ENCODE assay signal across 16 cellular contexts in genomic region chr3:32292085-32292796, GRCh38.
"Had no signal": no experiment of that assay in that cellular context is flagged by ENCODE, and none has a peak within 500 bp of the region (broad histone marks: within the 10 kb centered on the region; RNA-seq: fewer than 3 reads in every experiment).

No MANE protein-coding gene starts in this region.

- DNase-seq: activated B cell treated with CpG ODN at 0.5 μM for 24 hours; activated CD4-positive, alpha-beta T cell treated with anti-CD3 and anti-CD28 coated beads, Interleukin-2, amount 10 ng/mL, durations not matched to agents 7 days and 5 days; activated naive CD4-positive, alpha-beta T cell treated with anti-CD3 and anti-CD28 coated beads, Interleukin-2, amount 10 ng/mL, durations not matched to agents 7 days and 5 days; amniotic stem cell; body of pancreas; cortex of kidney; hypothalamus; kidney glomerular epithelial cell; naive B cell; sigmoid colon; stimulated activated CD4-positive, alpha-beta T cell treated with anti-CD3 and anti-CD28 coated beads, Interleukin-12 subunit alpha, Interleukin-12 subunit beta, amount 100 ng/mL, for 4 hours; stimulated activated naive CD4-positive, alpha-beta T cell; substantia nigra; T-helper 1 cell had no signal

- H3K4me3 ChIP-seq: body of pancreas, sigmoid colon had no signal

- H3K36me3 ChIP-seq: sigmoid colon had no signal

- H3K4me3 Mint-ChIP-seq: activated B cell treated with CpG ODN at 0.5 μM for 24 hours; activated CD4-positive, alpha-beta T cell treated with anti-CD3 and anti-CD28 coated beads, Interleukin-2, amount 10 ng/mL, durations not matched to agents 7 days and 5 days; activated naive CD4-positive, alpha-beta T cell treated with anti-CD3 and anti-CD28 coated beads, Interleukin-2, amount 10 ng/mL, durations not matched to agents 7 days and 5 days; central memory CD8-positive, alpha-beta T cell; naive B cell; type B pancreatic cell had no signal

- H3K36me3 Mint-ChIP-seq: activated naive CD4-positive, alpha-beta T cell treated with anti-CD3 and anti-CD28 coated beads, Interleukin-2, amount 10 ng/mL, durations not matched to agents 7 days and 5 days; naive B cell; type B pancreatic cell had no signal

- H3K27ac ChIP-seq: sigmoid colon had no signal

- H3K9me3 Mint-ChIP-seq: activated B cell treated with CpG ODN at 0.5 μM for 24 hours; activated CD4-positive, alpha-beta T cell treated with anti-CD3 and anti-CD28 coated beads, Interleukin-2, amount 10 ng/mL, durations not matched to agents 7 days and 5 days; activated naive CD4-positive, alpha-beta T cell treated with anti-CD3 and anti-CD28 coated beads, Interleukin-2, amount 10 ng/mL, durations not matched to agents 7 days and 5 days; central memory CD8-positive, alpha-beta T cell; naive B cell; type B pancreatic cell had no signal

- H3K27ac Mint-ChIP-seq: activated B cell treated with CpG ODN at 0.5 μM for 24 hours; activated CD4-positive, alpha-beta T cell treated with anti-CD3 and anti-CD28 coated beads, Interleukin-2, amount 10 ng/mL, durations not matched to agents 7 days and 5 days; activated naive CD4-positive, alpha-beta T cell treated with anti-CD3 and anti-CD28 coated beads, Interleukin-2, amount 10 ng/mL, durations not matched to agents 7 days and 5 days; naive B cell; type B pancreatic cell had no signal

- H3K27me3 Mint-ChIP-seq: activated B cell treated with CpG ODN at 0.5 μM for 24 hours; activated CD4-positive, alpha-beta T cell treated with anti-CD3 and anti-CD28 coated beads, Interleukin-2, amount 10 ng/mL, durations not matched to agents 7 days and 5 days; activated naive CD4-positive, alpha-beta T cell treated with anti-CD3 and anti-CD28 coated beads, Interleukin-2, amount 10 ng/mL, durations not matched to agents 7 days and 5 days; central memory CD8-positive, alpha-beta T cell; naive B cell; type B pancreatic cell had no signal

- H3K9me3 ChIP-seq: body of pancreas, sigmoid colon had no signal

- H3K27me3 ChIP-seq: body of pancreas, sigmoid colon had no signal
